Comparison of ENCODE assay signal across 15 cellular contexts in genomic region chr20:5430670-5431069, GRCh38.
"Had no signal": no experiment of that assay in that cellular context is flagged by ENCODE, and none has a peak within 500 bp of the region (broad histone marks: within the 10 kb centered on the region; RNA-seq: fewer than 3 reads in every experiment).

No MANE protein-coding gene starts in this region.

- H3K27ac ChIP-seq: left lung, suprapubic skin, upper lobe of left lung had no signal

- H3K27me3 ChIP-seq: suprapubic skin, upper lobe of left lung had no signal

- H3K36me3 ChIP-seq: left lung, suprapubic skin, upper lobe of left lung had no signal

- DNase-seq: activated CD4-positive, alpha-beta T cell treated with anti-CD3 and anti-CD28 coated beads for 48 hours; activated naive CD4-positive, alpha-beta T cell treated with Interleukin-2 at 50 U/mL for 16 hours; central memory CD4-positive, alpha-beta T cell; cortex of kidney; effector memory CD4-positive, alpha-beta T cell; erythroblast; glutamatergic neuron; left lung; mesenchymal stem cell; stimulated activated CD4-positive, alpha-beta T cell treated with anti-CD3 and anti-CD28 coated beads, Interleukin-4, amount 100 ng/mL, for 1 hour; stimulated activated CD8-positive, alpha-beta memory T cell treated with anti-CD3 and anti-CD28 coated beads, Interleukin-4, amount 100 ng/mL, for 48 hours; stimulated activated naive CD8-positive, alpha-beta T cell treated with anti-CD3 and anti-CD28 coated beads, Interleukin-15, Interleukin-2, amounts not matched to agents 100 U/mL and 50 U/mL, for 24 hours; T-helper 9 cell; upper lobe of left lung had no signal

- H3K4me3 ChIP-seq: left lung, suprapubic skin, upper lobe of left lung had no signal

- H3K9me3 ChIP-seq: left lung, suprapubic skin, upper lobe of left lung had no signal

- H3K4me1 ChIP-seq: left lung, suprapubic skin, upper lobe of left lung had no signal

- ATAC-seq: left lung; stimulated activated naive CD8-positive, alpha-beta T cell treated with anti-CD3 and anti-CD28 coated beads, Interleukin-15, Interleukin-2, amounts not matched to agents 100 U/mL and 50 U/mL, for 24 hours had no signal
